34 cellular contexts compared by ENCODE assay signal in the genomic region with DNA sequence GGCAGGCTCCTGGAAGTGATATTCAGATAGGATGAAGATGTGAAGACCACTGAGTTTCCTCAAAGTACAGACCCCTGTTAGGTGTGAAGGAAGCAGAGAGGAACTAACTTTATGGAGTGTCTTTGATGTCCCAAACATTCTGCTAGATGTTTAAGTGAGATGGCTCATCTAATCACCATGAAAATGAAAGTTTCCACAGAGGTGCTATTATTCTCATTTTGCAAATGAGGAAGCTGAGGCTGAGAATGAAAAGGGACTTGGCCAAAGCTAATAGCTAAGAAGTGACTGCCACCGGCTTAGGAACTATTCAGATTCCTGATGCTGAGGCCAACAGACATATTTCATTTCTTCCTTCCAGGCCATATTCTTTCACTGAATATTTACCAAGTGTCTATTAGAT. TPM values are rescaled to one million over a fixed set of nuclear protein-coding genes. Genes with fewer than 3 reads are reported as not detected.
"Had no signal": no experiment of that assay in that cellular context is flagged by ENCODE, and none has a peak within 500 bp of the region (broad histone marks: within the 10 kb centered on the region; RNA-seq: fewer than 3 reads in every experiment).

No MANE protein-coding gene starts in this region.

- H3K27me3 Mint-ChIP-seq: activated B cell treated with CpG ODN at 0.5 μM for 24 hours; activated CD4-positive, alpha-beta memory T cell treated with anti-CD3 and anti-CD28 coated beads for 36 hours had no signal

- H2AFZ ChIP-seq: PC-9 had no signal

- H3K9me3 Mint-ChIP-seq: activated B cell treated with CpG ODN at 0.5 μM for 24 hours; activated naive CD4-positive, alpha-beta T cell treated with anti-CD3 and anti-CD28 coated beads for 36 hours; activated T-cell treated with anti-CD3 and anti-CD28 coated beads, Interleukin-2, amount 50 U/mL, for 4 hours; activated T-helper 1 cell treated with anti-CD3 and anti-CD28 coated beads, Interleukin-12 subunit alpha, Interleukin-12 subunit beta, Interleukin-2, Interleukin-4 antibody, amounts not matched to agents 30 ng/mL and 10 ng/mL and 1 ng/mL, durations not matched to agents 14 hours and 24 hours and 36 hours had no signal

- H3K9me3 ChIP-seq: adrenal gland, body of pancreas, breast epithelium, MG63 had no signal

- H3K4me1 ChIP-seq: adrenal gland, body of pancreas, breast epithelium had no signal

- H3K27me3 ChIP-seq: adrenal gland, body of pancreas, breast epithelium, MG63 had no signal

- ATAC-seq: activated naive CD4-positive, alpha-beta T cell treated with anti-CD3 and anti-CD28 coated beads, Interleukin-2, amount 50 U/mL, for 72 hours; activated T-cell treated with anti-CD3 and anti-CD28 coated beads, Interleukin-2, amount 50 U/mL, for 4 hours; body of pancreas; Right ventricle myocardium inferior had no signal

- H3K4me1 Mint-ChIP-seq: activated B cell treated with CpG ODN at 0.5 μM for 24 hours had no signal

- H3K27ac Mint-ChIP-seq: activated B cell treated with CpG ODN at 0.5 μM for 24 hours; activated CD4-positive, alpha-beta memory T cell treated with anti-CD3 and anti-CD28 coated beads for 36 hours; activated naive CD4-positive, alpha-beta T cell treated with anti-CD3 and anti-CD28 coated beads for 36 hours; activated naive CD4-positive, alpha-beta T cell treated with anti-CD3 and anti-CD28 coated beads, Interleukin-2, amount 50 U/mL, for 72 hours; activated T-helper 1 cell treated with anti-CD3 and anti-CD28 coated beads, Interleukin-12 subunit alpha, Interleukin-12 subunit beta, Interleukin-2, Interleukin-4 antibody, amounts not matched to agents 30 ng/mL and 10 ng/mL and 1 ng/mL, durations not matched to agents 14 hours and 24 hours and 36 hours had no signal

- H3K27ac ChIP-seq: adrenal gland, body of pancreas, breast epithelium, PC-9, RWPE1, VCaP had no signal

- DNase-seq: activated B cell treated with CpG ODN at 0.5 μM for 24 hours; activated CD4-positive, alpha-beta memory T cell treated with anti-CD3 and anti-CD28 coated beads for 36 hours; activated CD4-positive, alpha-beta T cell treated with anti-CD3 and anti-CD28 coated beads for 4 hours; activated CD4-positive, alpha-beta T cell treated with anti-CD3 and anti-CD28 coated beads, Interleukin-2, amount 50 U/mL, for 1 hour; activated CD4-positive, CD25-positive, alpha-beta regulatory T cell treated with anti-CD3 and anti-CD28 coated beads, Interleukin-2, amount 50 U/mL, for 72 hours; activated CD8-positive, alpha-beta memory T cell treated with anti-CD3 and anti-CD28 coated beads, Interleukin-2, amount 50 U/mL, for 4 hours; activated gamma-delta T cell treated with Interleukin-2 at 50 U/mL for 16 hours; activated naive CD4-positive, alpha-beta T cell treated with anti-CD3 and anti-CD28 coated beads for 36 hours; activated T-cell treated with anti-CD3 and anti-CD28 coated beads for 4 hours; activated T-cell treated with anti-CD3 and anti-CD28 coated beads, Interleukin-2, amount 50 U/mL, for 4 hours; adrenal gland; body of pancreas; MG63; NCI-H1048; NCI-H1105 treated with DMSO at 0.1 percent for 48 hours; NCI-H1436; NCI-H1694; NCI-H1930; NCI-H2081 treated with DMSO at 0.1 percent for 48 hours; NCI-H345; NCI-H524 treated with DMSO at 0.1 percent for 48 hours; PC-9; SIG-M5; SW 1271; T-helper 1 cell; T-helper 2 cell; T-helper 9 cell had no signal

- H3K4me3 ChIP-seq: adrenal gland, body of pancreas, breast epithelium, MG63, PC-9 had no signal

- H3K4me3 Mint-ChIP-seq: activated B cell treated with CpG ODN at 0.5 μM for 24 hours; activated CD4-positive, alpha-beta memory T cell treated with anti-CD3 and anti-CD28 coated beads for 36 hours; activated naive CD4-positive, alpha-beta T cell treated with anti-CD3 and anti-CD28 coated beads for 36 hours; activated T-cell treated with anti-CD3 and anti-CD28 coated beads, Interleukin-2, amount 50 U/mL, for 4 hours; activated T-helper 1 cell treated with anti-CD3 and anti-CD28 coated beads, Interleukin-12 subunit alpha, Interleukin-12 subunit beta, Interleukin-2, Interleukin-4 antibody, amounts not matched to agents 30 ng/mL and 10 ng/mL and 1 ng/mL, durations not matched to agents 14 hours and 24 hours and 36 hours had no signal

- H3K4me2 ChIP-seq: PC-9 had no signal

- H3K36me3 Mint-ChIP-seq: activated CD4-positive, alpha-beta memory T cell treated with anti-CD3 and anti-CD28 coated beads for 36 hours; activated naive CD4-positive, alpha-beta T cell treated with anti-CD3 and anti-CD28 coated beads, Interleukin-2, amount 50 U/mL, for 72 hours had no signal

- H3K36me3 ChIP-seq: adrenal gland, breast epithelium, MG63 had no signal

RNA-seq across cellular contexts. Expression of a gene that starts 45.9 kb away (rescaled TPM):
- total RNA-seq: activated B cell treated with CpG ODN at 0.5 μM for 24 hours; activated CD4-positive, alpha-beta memory T cell treated with anti-CD3 and anti-CD28 coated beads for 36 hours; activated naive CD4-positive, alpha-beta T cell treated with anti-CD3 and anti-CD28 coated beads for 36 hours; activated naive CD4-positive, alpha-beta T cell treated with anti-CD3 and anti-CD28 coated beads, Interleukin-2, amount 50 U/mL, for 72 hours; OCI-LY7 had no signal
